34 cellular contexts compared by ENCODE assay signal in the genomic region with DNA sequence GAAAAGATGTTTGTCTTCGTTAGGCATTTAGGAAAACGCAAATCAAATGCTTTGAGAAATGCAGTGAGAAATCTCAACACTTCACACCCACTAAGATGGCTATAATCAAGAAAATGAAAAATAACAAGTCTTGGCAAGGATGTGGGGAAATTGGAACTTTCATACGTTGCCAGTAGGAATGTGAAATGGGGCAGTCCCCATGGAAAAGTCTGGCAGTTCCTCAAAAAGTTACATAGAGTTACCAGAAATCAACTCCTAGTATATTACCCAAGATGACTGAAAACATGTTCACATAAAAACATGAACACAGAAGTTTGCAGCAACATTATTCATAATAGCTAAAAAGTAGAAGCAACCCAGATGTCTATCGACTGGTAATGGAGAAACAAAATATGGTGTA. TPM values are rescaled to one million over a fixed set of nuclear protein-coding genes. Genes with fewer than 3 reads are reported as not detected.
DNase-seq lines count a peak whose midpoint lies in the region; ATAC-seq and TF ChIP-seq lines count a peak whose summit lies in the region.
"Had no signal": no experiment of that assay in that cellular context is flagged by ENCODE, and none has a peak within 500 bp of the region (broad histone marks: within the 10 kb centered on the region; RNA-seq: fewer than 3 reads in every experiment).

No MANE protein-coding gene starts in this region.

- no peaks in the 10 kb centered on the region for H4K20me1 ChIP-seq in HCT116 (ENCODE audit: insufficient read depth)

- no peak for DNase-seq in HCT116 (ENCODE audit: low read depth, low spot score)
- peak; percentile 59 to 83 for DNase-seq in cardiac fibroblast (ENCODE audit: low read depth in 2 of 2)
- DNase-seq in activated naive CD4-positive, alpha-beta T cell treated with anti-CD3 and anti-CD28 coated beads for 36 hours, result no peak
- DNase-seq: activated CD4-positive, alpha-beta memory T cell treated with anti-CD3 and anti-CD28 coated beads for 36 hours; activated CD4-positive, alpha-beta T cell treated with anti-CD3 and anti-CD28 coated beads for 1 hour; activated CD8-positive, alpha-beta memory T cell treated with anti-CD3 and anti-CD28 coated beads, Interleukin-2, amount 50 U/mL, for 4 hours; activated naive CD4-positive, alpha-beta T cell treated with Interleukin-2 at 50 U/mL for 16 hours; adrenal gland; COR-L47; effector CD4-positive, alpha-beta T cell; HCEC 1CT; hypothalamus; immature natural killer cell; Karpas-422; NCI-H1436; NCI-H2081 treated with DMSO at 0.1 percent for 48 hours; NCI-H226; NCI-H69; PC-9; stimulated activated CD8-positive, alpha-beta memory T cell treated with anti-CD3 and anti-CD28 coated beads, Interleukin-4, amount 100 ng/mL, for 48 hours; T-helper 2 cell; trophoblast cell had no signal

- H3K4me1 ChIP-seq in HCT116 (ENCODE audit: control insufficient read depth in 1 of 2, insufficient read depth in 2 of 2, low read length in 2 of 2) (peaks cover 2 to 10% of the 10 kb centered on the region in 2 experiments; a peak in 2 of 4 replicates), gastroesophageal sphincter (peaks cover 0 to 47% (median 7%) of the 10 kb centered on the region in 3 donors)
- H3K4me1 ChIP-seq: prostate gland had no signal

- no peak overlapping the region for H3K4me3 Mint-ChIP-seq in activated naive CD4-positive, alpha-beta T cell treated with anti-CD3 and anti-CD28 coated beads for 36 hours
- H3K4me3 Mint-ChIP-seq: activated CD4-positive, alpha-beta memory T cell treated with anti-CD3 and anti-CD28 coated beads for 36 hours; brain; immature natural killer cell; stimulated activated naive CD8-positive, alpha-beta T cell treated with anti-CD3 and anti-CD28 coated beads, Interleukin-15, Interleukin-2, amounts not matched to agents 100 ng/mL and 50 ng/mL, for 24 hours had no signal

- peaks cover 9% of the 10 kb centered on the region in 2 experiments; a peak in 3 of 4 replicates for H3K36me3 ChIP-seq in HCT116 (ENCODE audit: control insufficient read depth in 1 of 2, insufficient read depth in 2 of 2, low read length in 2 of 2)
- H3K36me3 ChIP-seq in gastroesophageal sphincter, result peaks cover 0 to 7% of the 10 kb centered on the region in 2 donors
- H3K36me3 ChIP-seq: prostate gland had no signal

- no peaks in the 10 kb centered on the region for H3K9me3 ChIP-seq in HCT116 (ENCODE audit: control insufficient read depth in 1 of 2, insufficient read depth in 1 of 2, low read depth in 1 of 2, low read length in 2 of 2)
- H3K9me3 ChIP-seq in gastroesophageal sphincter, result no peaks in the 10 kb centered on the region
- H3K9me3 ChIP-seq: adrenal gland, prostate gland had no signal

- H3K36me3 Mint-ChIP-seq in activated naive CD4-positive, alpha-beta T cell treated with anti-CD3 and anti-CD28 coated beads for 36 hours (ENCODE audit: low read depth), result peaks cover 13% of the 10 kb centered on the region

- H3K9ac ChIP-seq in HCT116 (ENCODE audit: low read length), result no peak overlapping the region

- WGBS in gastroesophageal sphincter (ENCODE audit: low coverage in 1 of 2), 2 donors, result 67 to 73% methylated on average over 4 of the region's 4 CpGs

- no peak for TF ChIP-seq EP300 in gastroesophageal sphincter (IDR thresholded peaks at IDR 0.05)

- H3K27ac Mint-ChIP-seq in activated naive CD4-positive, alpha-beta T cell treated with anti-CD3 and anti-CD28 coated beads for 36 hours, result no peak overlapping the region
- H3K27ac Mint-ChIP-seq: activated CD4-positive, alpha-beta memory T cell treated with anti-CD3 and anti-CD28 coated beads for 36 hours; stimulated activated naive CD8-positive, alpha-beta T cell treated with anti-CD3 and anti-CD28 coated beads, Interleukin-15, Interleukin-2, amounts not matched to agents 100 ng/mL and 50 ng/mL, for 24 hours had no signal

- no peaks in the 10 kb centered on the region for H3K27me3 Mint-ChIP-seq in activated naive CD4-positive, alpha-beta T cell treated with anti-CD3 and anti-CD28 coated beads for 36 hours (ENCODE audit: low read depth)
- H3K27me3 Mint-ChIP-seq: activated CD4-positive, alpha-beta memory T cell treated with anti-CD3 and anti-CD28 coated beads for 36 hours; brain; stimulated activated naive CD8-positive, alpha-beta T cell treated with anti-CD3 and anti-CD28 coated beads, Interleukin-15, Interleukin-2, amounts not matched to agents 100 ng/mL and 50 ng/mL, for 24 hours had no signal

- TF ChIP-seq RAD21 in HCT116 (IDR thresholded peaks at IDR 0.05; ENCODE audit: low read depth), result no peak

- intact Hi-C loops in HCT116 (cut with micrococcal nuclease), result no loop called here
- intact Hi-C loops in activated naive CD4-positive, alpha-beta T cell treated with anti-CD3 and anti-CD28 coated beads for 36 hours (cut with micrococcal nuclease), result no loop called here

- peaks cover 4% of the 10 kb centered on the region for H3K4me1 Mint-ChIP-seq in activated naive CD4-positive, alpha-beta T cell treated with anti-CD3 and anti-CD28 coated beads for 36 hours (ENCODE audit: low read depth)

- ATAC-seq in HCT116 (no peak), gastroesophageal sphincter (peak; percentile 34), HG03378 (IDR thresholded peaks at IDR 0.05; ENCODE audit: unreplicated experiment) (no peak), HG02610 (IDR thresholded peaks at IDR 0.05; ENCODE audit: unreplicated experiment) (no peak)
- ATAC-seq: left lobe of liver had no signal

- H3K79me2 ChIP-seq in HCT116 (ENCODE audit: insufficient read depth, low read length), result peaks cover 42% of the 10 kb centered on the region

- no peaks in the 10 kb centered on the region for H3K9me3 Mint-ChIP-seq in activated naive CD4-positive, alpha-beta T cell treated with anti-CD3 and anti-CD28 coated beads for 36 hours
- H3K9me3 Mint-ChIP-seq: activated CD4-positive, alpha-beta memory T cell treated with anti-CD3 and anti-CD28 coated beads for 36 hours; brain; immature natural killer cell; stimulated activated naive CD8-positive, alpha-beta T cell treated with anti-CD3 and anti-CD28 coated beads, Interleukin-15, Interleukin-2, amounts not matched to agents 100 ng/mL and 50 ng/mL, for 24 hours had no signal

- POLR2A ChIA-PET in HCT116 (lab: Charles Lee), result no interaction called here

- CTCF ChIA-PET in HCT116 (lab: Charles Lee), result no interaction called here
- CTCF ChIA-PET in activated naive CD4-positive, alpha-beta T cell treated with anti-CD3 and anti-CD28 coated beads for 36 hours (lab: Charles Lee), result interaction anchor here (0.6 to 0.7 kb wide), 2 partner anchors 30 to 79 kb away, joined by 3 read pairs; no protein-coding TSS in a partner anchor

- RAD21 ChIA-PET in HCT116 (lab: Charles Lee; ENCODE audit: low non-redundant PET in 1 of 2, low total read pairs in 2 of 2, uncharacterized antibody in 2 of 2, unreplicated experiment in 2 of 2), result no interaction called here

- BruUV-seq in HCT116 (replicated peaks; lab: Mats Ljungman, UMichigan), result TSS peak; percentile 20

- TF ChIP-seq POLR2A in HCT116 (IDR thresholded peaks at IDR 0.05; ENCODE audit: borderline replicate concordance, extremely low read depth, insufficient read depth, insufficient read length) (no peak), gastroesophageal sphincter (IDR thresholded peaks at IDR 0.05) (no peak)

- no peak overlapping the region for H3K4me2 ChIP-seq in HCT116 (ENCODE audit: low read length)
- H3K4me2 ChIP-seq: PC-9 had no signal

- H3K4me3 ChIP-seq in HCT116 (replicated peaks in 1 of 2; ENCODE audit: low read depth in 1 of 2, low read length in 2 of 2) (no peak overlapping the region), cardiac fibroblast (replicated peaks in 1 of 2; ENCODE audit: low read depth in 2 of 2, low read length in 2 of 2) (no peak overlapping the region), gastroesophageal sphincter (no peak overlapping the region)
- H3K4me3 ChIP-seq: adrenal gland, PC-9, prostate gland had no signal

- no peaks in the 10 kb centered on the region for H3K27me3 ChIP-seq in HCT116 (ENCODE audit: insufficient read depth, low read length)
- H3K27me3 ChIP-seq in gastroesophageal sphincter, result no peaks in the 10 kb centered on the region
- H3K27me3 ChIP-seq: adrenal gland had no signal

- no peak overlapping the region for H3K27ac ChIP-seq in HCT116 (ENCODE audit: low read depth, low read length)
- H3K27ac ChIP-seq in gastroesophageal sphincter, result no peak overlapping the region
- peak overlapping the region; percentile 93 for H3K27ac ChIP-seq in temporal lobe (ENCODE audit: low read depth, low read length)
- H3K27ac ChIP-seq: epithelial cell of prostate, PC-9, prostate gland had no signal

- H2AFZ ChIP-seq in HCT116 (ENCODE audit: low read depth, low read length, poor library complexity, severe bottlenecking), result no peak overlapping the region
- H2AFZ ChIP-seq: PC-9 had no signal

- TF ChIP-seq CTCF in HCT116 (IDR thresholded peaks at IDR 0.05 in 2 of 3, conservative IDR thresholded peaks at IDR 0.05 in 1 of 3; ENCODE audit: borderline replicate concordance in 1 of 3, insufficient read depth in 1 of 3, low read depth in 2 of 3, low read length in 2 of 3), result no peak
- TF ChIP-seq CTCF in cardiac fibroblast (IDR thresholded peaks at IDR 0.05; ENCODE audit: low read depth, low read length), result no peak
- no peak for TF ChIP-seq CTCF in gastroesophageal sphincter (IDR thresholded peaks at IDR 0.05)

- H3K9me2 ChIP-seq in HCT116 (ENCODE audit: insufficient read depth), result no peaks in the 10 kb centered on the region

TF ChIP-seq in HCT116, 20 proteins besides CTCF, POLR2A, EP300 and RAD21 (continues in another document):
- TF ChIP-seq, protein P1, sequence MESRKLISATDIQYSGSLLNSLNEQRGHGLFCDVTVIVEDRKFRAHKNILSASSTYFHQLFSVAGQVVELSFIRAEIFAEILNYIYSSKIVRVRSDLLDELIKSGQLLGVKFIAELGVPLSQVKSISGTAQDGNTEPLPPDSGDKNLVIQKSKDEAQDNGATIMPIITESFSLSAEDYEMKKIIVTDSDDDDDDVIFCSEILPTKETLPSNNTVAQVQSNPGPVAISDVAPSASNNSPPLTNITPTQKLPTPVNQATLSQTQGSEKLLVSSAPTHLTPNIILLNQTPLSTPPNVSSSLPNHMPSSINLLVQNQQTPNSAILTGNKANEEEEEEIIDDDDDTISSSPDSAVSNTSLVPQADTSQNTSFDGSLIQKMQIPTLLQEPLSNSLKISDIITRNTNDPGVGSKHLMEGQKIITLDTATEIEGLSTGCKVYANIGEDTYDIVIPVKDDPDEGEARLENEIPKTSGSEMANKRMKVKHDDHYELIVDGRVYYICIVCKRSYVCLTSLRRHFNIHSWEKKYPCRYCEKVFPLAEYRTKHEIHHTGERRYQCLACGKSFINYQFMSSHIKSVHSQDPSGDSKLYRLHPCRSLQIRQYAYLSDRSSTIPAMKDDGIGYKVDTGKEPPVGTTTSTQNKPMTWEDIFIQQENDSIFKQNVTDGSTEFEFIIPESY (IDR thresholded peaks at IDR 0.05; ENCODE audit: extremely low read depth, insufficient replicate concordance, low read length), result no peak
- no peak for TF ChIP-seq ZNF274 (IDR thresholded peaks at IDR 0.05; ENCODE audit: low read depth, low read length)
- TF ChIP-seq SRF (IDR thresholded peaks at IDR 0.05; ENCODE audit: low read depth), result no peak
- no peak for TF ChIP-seq YY1 (IDR thresholded peaks at IDR 0.05; ENCODE audit: extremely low read depth, insufficient replicate concordance, low read depth, low read length)
- TF ChIP-seq ZFX (IDR thresholded peaks at IDR 0.05), result no peak

RNA-seq across cellular contexts. Expression of gene LRTM2, which starts 41.5 kb away (rescaled TPM):
- total RNA-seq in HCT116 (2021; ENCODE audit: unreplicated experiment), result 0.07 TPM
- polyA plus RNA-seq in HCT116 (2012), result 0.29 and 0.35 TPM in 2 replicates
- total RNA-seq in gastroesophageal sphincter, result not detected
- total RNA-seq in temporal lobe, result 2.2 TPM
- not detected for total RNA-seq in activated naive CD4-positive, alpha-beta T cell treated with anti-CD3 and anti-CD28 coated beads for 36 hours
- total RNA-seq: activated CD4-positive, alpha-beta memory T cell treated with anti-CD3 and anti-CD28 coated beads for 36 hours; adrenal gland; G401; left lobe of liver; mesenteric fat pad; PC-9; prostate gland; sciatic nerve had no signal
- polyA plus RNA-seq: adrenal gland, immature natural killer cell had no signal

Comparison
In these comparisons a context has a peak if more than half of its experiments do, and no peak if none do; other contexts are left out.
1. DNase-seq: peak in cardiac fibroblast (2 of 2); none in HCT116 (single experiment) and activated naive CD4-positive, alpha-beta T cell treated with anti-CD3 and anti-CD28 coated beads for 36 hours (single experiment).